In genomic region chr19:12672744-12673143, GRCh38 we compare ENCODE assay signal across 14 cellular contexts. TPM values are rescaled to one million over a fixed set of nuclear protein-coding genes. Genes with fewer than 3 reads are reported as not detected.
"Had no signal": no experiment of that assay in that cellular context is flagged by ENCODE, and none has a peak within 500 bp of the region (broad histone marks: within the 10 kb centered on the region; RNA-seq: fewer than 3 reads in every experiment).

No MANE protein-coding gene starts in this region.

- H3K27me3 Mint-ChIP-seq: activated CD4-positive, alpha-beta memory T cell treated with anti-CD3 and anti-CD28 coated beads, Interleukin-2, amount 10 ng/mL, durations not matched to agents 7 days and 5 days; activated CD8-positive, alpha-beta memory T cell treated with anti-CD3 and anti-CD28 coated beads, Interleukin-2, amount 10 ng/mL, durations not matched to agents 7 days and 5 days; central memory CD8-positive, alpha-beta T cell; stimulated activated naive B cell treated with anti-CD40 and anti-IgM and Interleukin-4, amounts not matched to agents 10 μg/mL and 1 μg/mL and 100 μg/mL, for 72 hours had no signal

- H3K27ac ChIP-seq: colonic mucosa, spleen had no signal

- H3K4me3 Mint-ChIP-seq: activated CD4-positive, alpha-beta memory T cell treated with anti-CD3 and anti-CD28 coated beads, Interleukin-2, amount 10 ng/mL, durations not matched to agents 7 days and 5 days had no signal

- H3K9me3 Mint-ChIP-seq: activated CD4-positive, alpha-beta memory T cell treated with anti-CD3 and anti-CD28 coated beads, Interleukin-2, amount 10 ng/mL, durations not matched to agents 7 days and 5 days; central memory CD8-positive, alpha-beta T cell; nephron; stimulated activated naive B cell treated with anti-CD40 and anti-IgM and Interleukin-4, amounts not matched to agents 10 μg/mL and 1 μg/mL and 100 μg/mL, for 72 hours had no signal

- FAIRE-seq: frontal cortex had no signal

- H3K36me3 ChIP-seq: colonic mucosa had no signal

- H3K9me3 ChIP-seq: colonic mucosa, spleen had no signal

- H3K27me3 ChIP-seq: colonic mucosa, spleen had no signal

- H3K4me3 ChIP-seq: colonic mucosa, lung, spleen had no signal

RNA-seq across cellular contexts. Expression of gene GNG14, which starts 15.1 kb away (rescaled TPM):
- total RNA-seq: activated CD4-positive, alpha-beta memory T cell treated with anti-CD3 and anti-CD28 coated beads, Interleukin-2, amount 10 ng/mL, durations not matched to agents 7 days and 5 days; activated CD8-positive, alpha-beta memory T cell treated with anti-CD3 and anti-CD28 coated beads, Interleukin-2, amount 10 ng/mL, durations not matched to agents 7 days and 5 days; aorta; colonic mucosa; frontal cortex; left colon; lung; renal cortical epithelial cell; spleen; ureter had no signal
- polyA plus RNA-seq: aorta, esophagus, lung, spleen had no signal
